ENCODE assay signal across 22 cellular contexts in genomic region chr16:50901062-50901461, GRCh38.
"Had no signal": no experiment of that assay in that cellular context is flagged by ENCODE, and none has a peak within 500 bp of the region (broad histone marks: within the 10 kb centered on the region; RNA-seq: fewer than 3 reads in every experiment).

No MANE protein-coding gene starts in this region.

- H3K9me3 ChIP-seq: mucosa of descending colon, thyroid gland had no signal

- H3K4me3 ChIP-seq: cardiac muscle cell, heart right ventricle, mucosa of descending colon, thyroid gland had no signal

- H3K27ac Mint-ChIP-seq: activated naive CD4-positive, alpha-beta T cell treated with anti-CD3 and anti-CD28 coated beads, Interleukin-2, amount 10 ng/mL, durations not matched to agents 7 days and 5 days; activated T-cell treated with anti-CD3 and anti-CD28 coated beads, Interleukin-2, amount 50 U/mL, for 72 hours; stimulated activated naive CD8-positive, alpha-beta T cell treated with anti-CD3 and anti-CD28 coated beads, Interleukin-15, Interleukin-2, amounts not matched to agents 100 ng/mL and 50 ng/mL, for 24 hours; T-helper 2 cell treated with Interferon-gamma antibody and Interleukin-4, amounts not matched to agents 5 μg/mL and 100 μg/mL, for 36 hours; WTC11 had no signal

- H3K9ac ChIP-seq: parathyroid adenoma had no signal

- H3K4me3 Mint-ChIP-seq: activated naive CD4-positive, alpha-beta T cell treated with anti-CD3 and anti-CD28 coated beads, Interleukin-2, amount 10 ng/mL, durations not matched to agents 7 days and 5 days; activated T-cell treated with anti-CD3 and anti-CD28 coated beads, Interleukin-2, amount 50 U/mL, for 72 hours; stimulated activated naive CD8-positive, alpha-beta T cell treated with anti-CD3 and anti-CD28 coated beads, Interleukin-15, Interleukin-2, amounts not matched to agents 100 ng/mL and 50 ng/mL, for 24 hours; T-helper 2 cell treated with Interferon-gamma antibody and Interleukin-4, amounts not matched to agents 5 μg/mL and 100 μg/mL, for 36 hours; WTC11 had no signal

- H3K27ac ChIP-seq: cardiac muscle cell, epithelial cell of prostate, heart right ventricle, parathyroid adenoma, thyroid gland had no signal

- DNase-seq: activated CD8-positive, alpha-beta memory T cell treated with anti-CD3 and anti-CD28 coated beads, Interleukin-2, amount 50 U/mL, for 48 hours; activated effector memory CD4-positive, alpha-beta T cell treated with anti-CD3 and anti-CD28 coated beads, Interleukin-2, amount 50 U/mL, for 16 hours; activated naive CD4-positive, alpha-beta T cell treated with anti-CD3 and anti-CD28 coated beads, Interleukin-2, amount 10 ng/mL, durations not matched to agents 7 days and 5 days; activated T-cell treated with anti-CD3 and anti-CD28 coated beads, Interleukin-2, amount 50 U/mL, for 72 hours; amygdala; cortex of kidney; heart right ventricle; islet precursor cell; left colon; mesenchymal stem cell; nucleus accumbens; right cardiac atrium; stimulated activated CD4-positive, alpha-beta T cell treated with anti-CD3 and anti-CD28 coated beads, Interleukin-12 subunit alpha, Interleukin-12 subunit beta, amount 100 ng/mL, for 4 hours; substantia nigra had no signal

- H3K36me3 ChIP-seq: cardiac muscle cell, heart right ventricle, thyroid gland had no signal

- H3K4me1 Mint-ChIP-seq: activated naive CD4-positive, alpha-beta T cell treated with anti-CD3 and anti-CD28 coated beads, Interleukin-2, amount 10 ng/mL, durations not matched to agents 7 days and 5 days had no signal

- H3K27me3 ChIP-seq: cardiac muscle cell, thyroid gland had no signal

- H2AFZ ChIP-seq: parathyroid adenoma had no signal

- H3K9me3 Mint-ChIP-seq: activated naive CD4-positive, alpha-beta T cell treated with anti-CD3 and anti-CD28 coated beads, Interleukin-2, amount 10 ng/mL, durations not matched to agents 7 days and 5 days; T-helper 2 cell treated with Interferon-gamma antibody and Interleukin-4, amounts not matched to agents 5 μg/mL and 100 μg/mL, for 36 hours had no signal

- ATAC-seq: activated T-cell treated with anti-CD3 and anti-CD28 coated beads, Interleukin-2, amount 50 U/mL, for 72 hours; heart right ventricle; left colon; mucosa of descending colon; right cardiac atrium; WTC11 had no signal

- H3K4me1 ChIP-seq: heart right ventricle had no signal

- H3K79me2 ChIP-seq: parathyroid adenoma had no signal

- H3K36me3 Mint-ChIP-seq: activated naive CD4-positive, alpha-beta T cell treated with anti-CD3 and anti-CD28 coated beads, Interleukin-2, amount 10 ng/mL, durations not matched to agents 7 days and 5 days; WTC11 had no signal
